In genomic region chr17:82037113-82037888, GRCh38 we compare ENCODE assay signal across 8 cellular contexts. TPM values are rescaled to one million over a fixed set of nuclear protein-coding genes. Genes with fewer than 3 reads are reported as not detected.
A peak's percentile ranks its signal among the peaks of the same experiment; 100 is the strongest.
DNase-seq lines count a peak whose midpoint lies in the region; ATAC-seq and TF ChIP-seq lines count a peak whose summit lies in the region.

Gene DCXR (minus strand): TSS chr17:82037697. CDS start chr17:82037682, 15 bp downstream.

- TF ChIP-seq CTCF in osteoblast (IDR thresholded peaks at IDR 0.05; ENCODE audit: extremely low read depth, low read depth, low read length) (peak; percentile 56), thoracic aorta (IDR thresholded peaks at IDR 0.05) (peak; percentile 56)

- peak within 1 kb of the TSS; percentile 95 for H3K4me2 ChIP-seq in osteoblast (ENCODE audit: insufficient read depth, low read length)

- peak within 1 kb of the TSS; percentile 81 for H3K27ac Mint-ChIP-seq in activated naive CD8-positive, alpha-beta T cell

- H3K36me3 Mint-ChIP-seq in activated naive CD8-positive, alpha-beta T cell: peaks cover 3% of the 10 kb centered on the region

- H3K9me3 ChIP-seq in osteoblast (ENCODE audit: low read depth, low read length) (no peaks in the 10 kb centered on the region), thoracic aorta (no peaks in the 10 kb centered on the region)

- peak within 1 kb of the TSS; percentile 93 for H2AFZ ChIP-seq in osteoblast (ENCODE audit: low read length)

- H3K27me3 ChIP-seq in osteoblast (ENCODE audit: insufficient read depth, low read length): no peaks in the 10 kb centered on the region
- H3K27me3 ChIP-seq in thoracic aorta (replicated peaks; ENCODE audit: insufficient read depth): no peaks in the 10 kb centered on the region

- no peaks in the 10 kb centered on the region for H3K79me2 ChIP-seq in osteoblast (ENCODE audit: insufficient read depth, low read length)

- peak within 1 kb of the TSS; percentile 83 for H3K4me3 ChIP-seq in osteoblast (ENCODE audit: insufficient read depth, low read length)
- H3K4me3 ChIP-seq in thoracic aorta: peak within 1 kb of the TSS; percentile 85

- peak; percentile 86 for ATAC-seq in HG02623 (IDR thresholded peaks at IDR 0.05; ENCODE audit: unreplicated experiment)
- peak; percentile 93 for ATAC-seq in thoracic aorta (ENCODE audit: insufficient number of reproducible peaks, low FRiP score, low read depth)

- peaks cover 5% of the 10 kb centered on the region for H4K20me1 ChIP-seq in osteoblast (ENCODE audit: insufficient read depth, low read length)

- H3K36me3 ChIP-seq in osteoblast (ENCODE audit: insufficient read depth, low read length) (no peaks in the 10 kb centered on the region), thoracic aorta (no peaks in the 10 kb centered on the region)

- DNase-seq in NCI-H1105 (lab: John Stamatoyannopoulos, UW) (peak; percentile 95), SKM-1 treated with dmso at 0.1 percent for 144 hours (lab: John Stamatoyannopoulos, UW; ENCODE audit: unreplicated experiment) (peak; percentile 96), glomerular endothelial cell (ENCODE audit: extremely low read depth, low read depth, low spot score) (no peak), osteoblast (ENCODE audit: insufficient read length, low spot score, missing footprints) (peak; percentile 100), thoracic aorta (ENCODE audit: low spot score) (peak; percentile 88)

- peak; percentile 98 for TF ChIP-seq POLR2A in GM10847 (IDR thresholded peaks at IDR 0.05; ENCODE audit: extremely low read depth, insufficient read length)

- no peaks in the 10 kb centered on the region for H3K9me3 Mint-ChIP-seq in activated naive CD8-positive, alpha-beta T cell (ENCODE audit: low read depth)

- H3K4me1 ChIP-seq in osteoblast (ENCODE audit: insufficient read depth, low read length): peaks cover 20% of the 10 kb centered on the region
- H3K4me1 ChIP-seq in thoracic aorta (ENCODE audit: control insufficient read depth in 1 of 2, low read depth in 2 of 2): peaks cover 5 to 20% of the 10 kb centered on the region in 2 donors

- H3K4me1 Mint-ChIP-seq in activated naive CD8-positive, alpha-beta T cell (ENCODE audit: low read depth): peaks cover 21% of the 10 kb centered on the region

- H3K4me3 Mint-ChIP-seq in activated naive CD8-positive, alpha-beta T cell: peak within 1 kb of the TSS; percentile 81

- H3K27ac ChIP-seq in osteoblast (ENCODE audit: low read depth, low read length): peak within 1 kb of the TSS; percentile 60
- H3K27ac ChIP-seq in thoracic aorta: peak within 1 kb of the TSS; percentile 95

- H3K27me3 Mint-ChIP-seq in activated naive CD8-positive, alpha-beta T cell: no peaks in the 10 kb centered on the region

RNA-seq across cellular contexts. Expression of gene DCXR, which starts in this region (rescaled TPM):
- total RNA-seq in glomerular endothelial cell (61.0 and 67.6 TPM in 2 replicates), osteoblast (23.9 and 31.8 TPM in 2 replicates), thoracic aorta (10 to 100 TPM; 33.9 to 87.1 TPM)
